Comparison of ENCODE assay signal across 1 cellular context in genomic region chr11:15177491-15177890, GRCh38.
TF ChIP-seq lines count a peak whose summit lies in the region.

No MANE protein-coding gene starts in this region.

TF ChIP-seq in IMR-90, 13 proteins besides CTCF, POLR2A, EP300 and RAD21:
- TF ChIP-seq MXI1 (IDR thresholded peaks at IDR 0.05; ENCODE audit: borderline replicate concordance, low read depth, low read length) (no peak), CEBPB (IDR thresholded peaks at IDR 0.05; ENCODE audit: low read depth, low read length) (no peak), USF2 (IDR thresholded peaks at IDR 0.05; ENCODE audit: low read depth, low read length) (no peak), RFX5 (IDR thresholded peaks at IDR 0.05; ENCODE audit: low read depth, low read length) (no peak), ELK1 (IDR thresholded peaks at IDR 0.05; ENCODE audit: borderline replicate concordance, low read depth, low read length) (no peak), NFE2L2 (IDR thresholded peaks at IDR 0.05; ENCODE audit: low read depth, low read length) (no peak), CHD1 (IDR thresholded peaks at IDR 0.05; ENCODE audit: low read depth, low read length) (no peak), MAZ (IDR thresholded peaks at IDR 0.05; ENCODE audit: borderline replicate concordance, low read depth, low read length) (no peak), RCOR1 (IDR thresholded peaks at IDR 0.05; ENCODE audit: insufficient replicate concordance, low read length) (no peak), BHLHE40 (IDR thresholded peaks at IDR 0.05; ENCODE audit: low read depth, low read length) (no peak)
